In the genomic region with DNA sequence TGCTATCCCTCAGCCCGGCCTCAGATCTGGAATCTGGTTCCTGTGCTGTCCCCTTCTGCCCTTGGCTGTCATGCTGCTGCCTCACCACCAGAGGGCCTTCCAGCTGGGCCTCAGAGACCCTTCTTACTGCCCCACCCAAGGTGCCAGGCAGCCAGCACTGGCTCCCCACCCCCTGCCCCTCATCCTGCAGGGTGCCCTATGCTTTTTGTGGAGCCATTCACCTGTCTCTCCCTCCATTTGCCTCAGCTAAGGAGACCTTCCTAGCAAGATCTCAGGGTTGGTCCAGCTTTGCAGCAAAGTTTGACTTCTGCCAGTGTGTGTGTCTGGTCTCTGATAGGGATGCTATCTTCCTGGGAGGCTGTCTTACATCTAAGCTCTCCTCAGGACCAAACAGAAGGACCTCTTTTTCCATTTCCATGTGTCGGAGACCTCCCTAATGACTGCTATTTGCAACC, we compare ENCODE assay signal across 9 cellular contexts. TPM values are rescaled to one million over a fixed set of nuclear protein-coding genes. Genes with fewer than 3 reads are reported as not detected.
DNase-seq lines count a peak whose midpoint lies in the region; ATAC-seq and TF ChIP-seq lines count a peak whose summit lies in the region.
"Had no signal": no experiment of that assay in that cellular context is flagged by ENCODE, and none has a peak within 500 bp of the region (broad histone marks: within the 10 kb centered on the region; RNA-seq: fewer than 3 reads in every experiment).

No MANE protein-coding gene starts in this region.

- CTCF ChIA-PET in HCT116 (lab: Charles Lee) = interaction anchor here (0.5 to 2.7 kb wide), 16 partner anchors 10 to 332 kb away, joined by 3 to 12 read pairs (median 4); partner anchors contain the start of gene ABCF3

- H3K4me1 ChIP-seq in DND-41 (ENCODE audit: insufficient read depth, low read length) = peaks cover 18% of the 10 kb centered on the region
- peaks cover 0 to 18% of the 10 kb centered on the region in 2 experiments; a peak in 3 of 4 replicates for H3K4me1 ChIP-seq in HCT116 (ENCODE audit: control insufficient read depth in 1 of 2, insufficient read depth in 2 of 2, low read length in 2 of 2)
- no peaks in the 10 kb centered on the region for H3K4me1 ChIP-seq in RWPE2 (ENCODE audit: insufficient read depth, poor library complexity, severe bottlenecking)

- POLR2A ChIA-PET in HCT116 (lab: Charles Lee) = interaction anchor here (1.3 to 1.4 kb wide), 3 partner anchors 10 to 53 kb away, joined by 3 to 4 read pairs (median 3); partner anchors contain the start of gene AP2M1

- no peaks in the 10 kb centered on the region for H3K9me2 ChIP-seq in HCT116 (ENCODE audit: insufficient read depth)

- H3K36me3 ChIP-seq in DND-41 (ENCODE audit: insufficient read depth, low read length) = no peaks in the 10 kb centered on the region
- H3K36me3 ChIP-seq in HCT116 (ENCODE audit: control insufficient read depth in 1 of 2, insufficient read depth in 2 of 2, low read length in 2 of 2) = no peaks in the 10 kb centered on the region
- no peaks in the 10 kb centered on the region for H3K36me3 ChIP-seq in RWPE2 (ENCODE audit: low read depth)

- intact Hi-C loops in HCT116 (cut with micrococcal nuclease) = loop anchor here (2.0 kb wide), 1 partner anchor 61 kb away; no protein-coding TSS in a partner anchor

- no peaks in the 10 kb centered on the region for H3K9me3 ChIP-seq in DND-41 (ENCODE audit: insufficient read depth, low read length, severe bottlenecking)
- no peaks in the 10 kb centered on the region for H3K9me3 ChIP-seq in HCT116 (ENCODE audit: control insufficient read depth in 1 of 2, insufficient read depth in 1 of 2, low read depth in 1 of 2, low read length in 2 of 2)
- no peaks in the 10 kb centered on the region for H3K9me3 ChIP-seq in RWPE2 (ENCODE audit: severe bottlenecking)

- no peak for TF ChIP-seq POLR2A in HCT116 (IDR thresholded peaks at IDR 0.05; ENCODE audit: borderline replicate concordance, extremely low read depth, insufficient read depth, insufficient read length)

- peaks cover 41% of the 10 kb centered on the region for H3K27me3 ChIP-seq in DND-41 (ENCODE audit: insufficient read depth, low read length, poor library complexity)
- no peaks in the 10 kb centered on the region for H3K27me3 ChIP-seq in HCT116 (ENCODE audit: insufficient read depth, low read length)
- H3K27me3 ChIP-seq in RWPE2 (ENCODE audit: insufficient read depth, poor library complexity, severe bottlenecking) = peaks cover 37% of the 10 kb centered on the region

- H3K27ac ChIP-seq in DND-41 (ENCODE audit: low read length) (no peak overlapping the region), HCT116 (ENCODE audit: low read depth, low read length) (no peak overlapping the region), RWPE2 (ENCODE audit: poor library complexity, severe bottlenecking) (no peak overlapping the region)
- H3K27ac ChIP-seq: SK-N-MC had no signal

- peaks cover 8% of the 10 kb centered on the region; the same call in 1 of the 2 replicates for H4K20me1 ChIP-seq in DND-41 (ENCODE audit: insufficient read depth, low read length)
- no peaks in the 10 kb centered on the region for H4K20me1 ChIP-seq in HCT116 (ENCODE audit: insufficient read depth)

- peak; percentile 58 for ATAC-seq in DND-41 (ENCODE audit: insufficient read depth, low read depth)
- peak; percentile 56 for ATAC-seq in HCT116
- no peak for ATAC-seq in RWPE2 (ENCODE audit: low read depth)
- peak; percentile 64 to 77 for ATAC-seq in activated naive CD4-positive, alpha-beta T cell treated with anti-CD3 and anti-CD28 coated beads, Interleukin-2, amount 50 U/mL, for 72 hours
- ATAC-seq in HG02588 (IDR thresholded peaks at IDR 0.05; ENCODE audit: unreplicated experiment) = no peak
- no peak for ATAC-seq in GM19324 (IDR thresholded peaks at IDR 0.05; ENCODE audit: low FRiP score, unreplicated experiment)

- TF ChIP-seq CTCF in DND-41 (IDR thresholded peaks at IDR 0.05; ENCODE audit: borderline replicate concordance, extremely low read depth, low read length, poor library complexity, severe bottlenecking) = peak; percentile 86
- peak; percentile 77 to 94 (median 83) for TF ChIP-seq CTCF in HCT116 (IDR thresholded peaks at IDR 0.05 in 2 of 3, conservative IDR thresholded peaks at IDR 0.05 in 1 of 3; ENCODE audit: borderline replicate concordance in 1 of 3, insufficient read depth in 1 of 3, low read depth in 2 of 3, low read length in 2 of 3)
- TF ChIP-seq CTCF in RWPE2 (IDR thresholded peaks at IDR 0.05; ENCODE audit: poor library complexity, severe bottlenecking) = peak; percentile 73

- H3K36me3 Mint-ChIP-seq in activated naive CD4-positive, alpha-beta T cell treated with anti-CD3 and anti-CD28 coated beads, Interleukin-2, amount 50 U/mL, for 72 hours = peaks cover 0 to 8% of the 10 kb centered on the region in 2 donors

- no peak overlapping the region for H2AFZ ChIP-seq in DND-41 (ENCODE audit: low read depth, low read length)
- H2AFZ ChIP-seq in HCT116 (ENCODE audit: low read depth, low read length, poor library complexity, severe bottlenecking) = no peak overlapping the region

- H3K9me3 Mint-ChIP-seq in activated naive CD4-positive, alpha-beta T cell treated with anti-CD3 and anti-CD28 coated beads, Interleukin-2, amount 50 U/mL, for 72 hours = no peaks in the 10 kb centered on the region

- no peaks in the 10 kb centered on the region for H3K79me2 ChIP-seq in DND-41 (ENCODE audit: insufficient read depth, low read length)
- H3K79me2 ChIP-seq in HCT116 (ENCODE audit: insufficient read depth, low read length) = no peaks in the 10 kb centered on the region

- H3K4me3 ChIP-seq in DND-41 (ENCODE audit: low read depth in 1 of 2, low read length in 2 of 2) = no peak overlapping the region
- H3K4me3 ChIP-seq in HCT116 (replicated peaks in 1 of 2; ENCODE audit: low read depth in 1 of 2, low read length in 2 of 2) = no peak overlapping the region
- H3K4me3 ChIP-seq in RWPE2 (ENCODE audit: severe bottlenecking) = no peak overlapping the region
- H3K4me3 ChIP-seq: SK-N-MC had no signal

- RAD21 ChIA-PET in HCT116 (lab: Charles Lee; ENCODE audit: low non-redundant PET in 1 of 2, low total read pairs in 2 of 2, uncharacterized antibody in 2 of 2, unreplicated experiment in 2 of 2) = interaction anchor here in 1 of 2 experiments (0.9 kb wide), 1 partner anchor 13 kb away, joined by 3 read pairs; no protein-coding TSS in a partner anchor

- H3K4me2 ChIP-seq in DND-41 (ENCODE audit: insufficient read depth, low read length) = no peak overlapping the region
- H3K4me2 ChIP-seq in HCT116 (ENCODE audit: low read length) = no peak overlapping the region

- no TSS peak for BruUV-seq in HCT116 (replicated peaks; lab: Mats Ljungman, UMichigan)

- TF ChIP-seq RAD21 in HCT116 (IDR thresholded peaks at IDR 0.05; ENCODE audit: low read depth) = peak; percentile 60

- no peak overlapping the region for H3K27ac Mint-ChIP-seq in activated naive CD4-positive, alpha-beta T cell treated with anti-CD3 and anti-CD28 coated beads, Interleukin-2, amount 50 U/mL, for 72 hours

- DNase-seq in DND-41 (peak; percentile 63), HCT116 (ENCODE audit: low read depth, low spot score) (no peak), RWPE2 (ENCODE audit: low spot score) (no peak), islet precursor cell (peak; percentile 76)
- peak in 1 of 2 donors; percentile 71 for DNase-seq in activated naive CD4-positive, alpha-beta T cell treated with anti-CD3 and anti-CD28 coated beads, Interleukin-2, amount 50 U/mL, for 72 hours (ENCODE audit: low spot score in 2 of 2)
- peak; percentile 16 to 21 for DNase-seq in stimulated activated CD8-positive, alpha-beta memory T cell treated with anti-CD3 and anti-CD28 coated beads, Interleukin-4, amount 100 ng/mL, for 1 hour (ENCODE audit: low read depth in 2 of 2, low spot score in 1 of 2)

- H3K9ac ChIP-seq in DND-41 (ENCODE audit: low read depth, low read length) (no peak overlapping the region), HCT116 (ENCODE audit: low read length) (no peak overlapping the region)

TF ChIP-seq in HCT116, 20 proteins besides CTCF, POLR2A, EP300 and RAD21 (continues in another document):
- no peak for TF ChIP-seq CBX3 (IDR thresholded peaks at IDR 0.05; ENCODE audit: low read depth)
- no peak for TF ChIP-seq ZFX (IDR thresholded peaks at IDR 0.05)

RNA-seq across cellular contexts. Expression of gene VWA5B2, which starts 1.9 kb away (rescaled TPM):
- 10.6 TPM for total RNA-seq in HCT116 (2021; ENCODE audit: unreplicated experiment)
- polyA plus RNA-seq in HCT116 (2012) = 5.9 and 6.0 TPM in 2 replicates
- not detected for total RNA-seq in activated naive CD4-positive, alpha-beta T cell treated with anti-CD3 and anti-CD28 coated beads, Interleukin-2, amount 50 U/mL, for 72 hours

RNA-seq across cellular contexts. Expression of gene ALG3, which starts 21.3 kb away (rescaled TPM):
- 56.6 TPM for total RNA-seq in HCT116 (2021; ENCODE audit: unreplicated experiment)
- 50.0 and 55.9 TPM in 2 replicates for polyA plus RNA-seq in HCT116 (2012)
- 10 to 100 TPM; 35.5 to 35.8 TPM for total RNA-seq in activated naive CD4-positive, alpha-beta T cell treated with anti-CD3 and anti-CD28 coated beads, Interleukin-2, amount 50 U/mL, for 72 hours

RNA-seq across cellular contexts. Expression of gene EEF1AKMT4, which starts 22.0 kb away (rescaled TPM):
- total RNA-seq in HCT116 (2021; ENCODE audit: unreplicated experiment) = 10.5 TPM
- 13.2 and 14.2 TPM in 2 replicates for polyA plus RNA-seq in HCT116 (2012)
- total RNA-seq in activated naive CD4-positive, alpha-beta T cell treated with anti-CD3 and anti-CD28 coated beads, Interleukin-2, amount 50 U/mL, for 72 hours = 1 to 10 TPM; 8.3 to 9.9 TPM

RNA-seq across cellular contexts. Expression of gene CAMK2N2, which starts 33.8 kb away (rescaled TPM):
- 5.1 TPM for total RNA-seq in HCT116 (2021; ENCODE audit: unreplicated experiment)
- polyA plus RNA-seq in HCT116 (2012) = 1.5 and 2.0 TPM in 2 replicates
- under 1 TPM; 0.18 to 0.34 TPM for total RNA-seq in activated naive CD4-positive, alpha-beta T cell treated with anti-CD3 and anti-CD28 coated beads, Interleukin-2, amount 50 U/mL, for 72 hours

RNA-seq across cellular contexts. Expression of gene ABCF3, which starts 41.5 kb away (rescaled TPM):
- 74.6 TPM for total RNA-seq in HCT116 (2021; ENCODE audit: unreplicated experiment)
- polyA plus RNA-seq in HCT116 (2012) = 59.5 and 63.4 TPM in 2 replicates
- total RNA-seq in activated naive CD4-positive, alpha-beta T cell treated with anti-CD3 and anti-CD28 coated beads, Interleukin-2, amount 50 U/mL, for 72 hours = 10 to 100 TPM; 76.6 to 81.3 TPM

Comparison
In these comparisons a context has a peak if more than half of its experiments do, and no peak if none do; other contexts are left out.
1. ATAC-seq: peak in DND-41 (single experiment), HCT116 (single experiment) and activated naive CD4-positive, alpha-beta T cell treated with anti-CD3 and anti-CD28 coated beads, Interleukin-2, amount 50 U/mL, for 72 hours (2 of 2); none in RWPE2 (single experiment), HG02588 (single experiment) and GM19324 (single experiment).
2. DNase-seq: peak in DND-41 (single experiment), islet precursor cell (single experiment) and stimulated activated CD8-positive, alpha-beta memory T cell treated with anti-CD3 and anti-CD28 coated beads, Interleukin-4, amount 100 ng/mL, for 1 hour (2 of 2); none in HCT116 (single experiment) and RWPE2 (single experiment).
3. RNA of gene VWA5B2, which starts 1.9 kb away (total RNA-seq): 10.6 TPM in HCT116 (single experiment); not detected in activated naive CD4-positive, alpha-beta T cell treated with anti-CD3 and anti-CD28 coated beads, Interleukin-2, amount 50 U/mL, for 72 hours; every median in the first group is over 10 times any median in the second.
4. Peak in every context shown above with its lines, with median percentiles within 50 percentile points of each other: CTCF ChIP-seq.